10 cellular contexts compared by ENCODE assay signal in genomic region chr15:70584838-70585706, GRCh38.
DNase-seq lines count a peak whose midpoint lies in the region; ATAC-seq and TF ChIP-seq lines count a peak whose summit lies in the region.
"Had no signal": no experiment of that assay in that cellular context is flagged by ENCODE, and none has a peak within 500 bp of the region (broad histone marks: within the 10 kb centered on the region; RNA-seq: fewer than 3 reads in every experiment).

No MANE protein-coding gene starts in this region.

- peaks cover 0 to 35% (median 0%) of the 10 kb centered on the region in 4 donors for H3K27me3 ChIP-seq in esophagus muscularis mucosa

- intact Hi-C loops in activated CD8-positive, alpha-beta T cell treated with anti-CD3 and anti-CD28 coated beads for 36 hours (cut with micrococcal nuclease): no loop called here
- intact Hi-C loops in esophagus muscularis mucosa (cut with DNase I): no loop called here

- peak; percentile 70 for ATAC-seq in activated CD8-positive, alpha-beta T cell treated with anti-CD3 and anti-CD28 coated beads for 36 hours
- no peak for ATAC-seq in HG03039 (IDR thresholded peaks at IDR 0.05; ENCODE audit: unreplicated experiment)

- H3K27me3 Mint-ChIP-seq in activated CD8-positive, alpha-beta T cell treated with anti-CD3 and anti-CD28 coated beads for 36 hours: peaks cover 25% of the 10 kb centered on the region

- peak; percentile 70 for TF ChIP-seq CTCF in activated CD8-positive, alpha-beta T cell treated with anti-CD3 and anti-CD28 coated beads for 36 hours (IDR thresholded peaks at IDR 0.05)
- peak in 2 of 3 experiments; percentile 20 to 23 for TF ChIP-seq CTCF in esophagus muscularis mucosa (IDR thresholded peaks at IDR 0.05)

- H3K4me3 Mint-ChIP-seq in activated CD8-positive, alpha-beta T cell treated with anti-CD3 and anti-CD28 coated beads for 36 hours: peak overlapping the region; percentile 22
- H3K4me3 Mint-ChIP-seq: T-helper 1 cell treated with Interleukin-12 subunit alpha and Interleukin-12 subunit beta and Interleukin-4 antibody, amounts not matched to agents 30 μg/mL and 1 μg/mL, for 36 hours had no signal

- DNase-seq in NCI-H510A treated with DMSO at 0.1 percent for 48 hours (lab: John Stamatoyannopoulos, UW) (peak; percentile 14), NCI-H510A (lab: John Stamatoyannopoulos, UW) (no peak), esophagus muscularis mucosa (ENCODE audit: extremely low spot score) (no peak), retina (peak; percentile 86), NCI-H345 treated with DMSO at 0.1 percent for 48 hours (lab: John Stamatoyannopoulos, UW; ENCODE audit: unreplicated experiment) (no peak)
- DNase-seq in activated CD8-positive, alpha-beta T cell treated with anti-CD3 and anti-CD28 coated beads for 36 hours: peak; percentile 56
- DNase-seq in NK-92 treated with Interleukin-12 subunit alpha and Interleukin-12 subunit beta, amount 100 ng/mL, for 24 hours (lab: John Stamatoyannopoulos, UW): no peak

- POLR2A ChIA-PET in activated CD8-positive, alpha-beta T cell treated with anti-CD3 and anti-CD28 coated beads for 36 hours (lab: Charles Lee): interaction anchor here (0.7 to 1.4 kb wide), 2 partner anchors 13 to 50 kb away, joined by 4 to 5 read pairs; no protein-coding TSS in a partner anchor

- no peak overlapping the region for H3K27ac Mint-ChIP-seq in activated CD8-positive, alpha-beta T cell treated with anti-CD3 and anti-CD28 coated beads for 36 hours
- H3K27ac Mint-ChIP-seq: CD4-positive, CD25-positive, alpha-beta regulatory T cell; T-helper 1 cell treated with Interleukin-12 subunit alpha and Interleukin-12 subunit beta and Interleukin-4 antibody, amounts not matched to agents 30 μg/mL and 1 μg/mL, for 36 hours had no signal

- peaks cover 4 to 21% (median 9%) of the 10 kb centered on the region in 4 donors for H3K4me1 ChIP-seq in esophagus muscularis mucosa

- no peaks in the 10 kb centered on the region for H3K36me3 ChIP-seq in esophagus muscularis mucosa

- H3K9me3 ChIP-seq in esophagus muscularis mucosa: no peaks in the 10 kb centered on the region

- TF ChIP-seq EP300 in esophagus muscularis mucosa (IDR thresholded peaks at IDR 0.05): no peak

- WGBS in esophagus muscularis mucosa: 52% methylated on average over 32 of the region's 64 CpGs

- peak overlapping the region; percentile 3 to 29 (median 24) for H3K4me3 ChIP-seq in esophagus muscularis mucosa

- no peaks in the 10 kb centered on the region for H3K36me3 Mint-ChIP-seq in activated CD8-positive, alpha-beta T cell treated with anti-CD3 and anti-CD28 coated beads for 36 hours (ENCODE audit: low read depth)
- H3K36me3 Mint-ChIP-seq: CD4-positive, CD25-positive, alpha-beta regulatory T cell had no signal

- CTCF ChIA-PET in activated CD8-positive, alpha-beta T cell treated with anti-CD3 and anti-CD28 coated beads for 36 hours (lab: Charles Lee): interaction anchor here (0.6 to 2.8 kb wide), 17 partner anchors 9 to 149 kb away, joined by 3 to 15 read pairs (median 3); no protein-coding TSS in a partner anchor

- no peak overlapping the region for H3K27ac ChIP-seq in esophagus muscularis mucosa (replicated peaks in 1 of 4)

- peaks cover 15% of the 10 kb centered on the region for H3K4me1 Mint-ChIP-seq in activated CD8-positive, alpha-beta T cell treated with anti-CD3 and anti-CD28 coated beads for 36 hours (ENCODE audit: low read depth)

- TF ChIP-seq POLR2A in esophagus muscularis mucosa (IDR thresholded peaks at IDR 0.05; ENCODE audit: low read depth): no peak

- no peaks in the 10 kb centered on the region for H3K9me3 Mint-ChIP-seq in activated CD8-positive, alpha-beta T cell treated with anti-CD3 and anti-CD28 coated beads for 36 hours
- H3K9me3 Mint-ChIP-seq: T-helper 1 cell treated with Interleukin-12 subunit alpha and Interleukin-12 subunit beta and Interleukin-4 antibody, amounts not matched to agents 30 μg/mL and 1 μg/mL, for 36 hours had no signal

Comparison
In these comparisons a context has a peak if more than half of its experiments do, and no peak if none do; other contexts are left out.
1. DNase-seq: peak in NCI-H510A treated with DMSO at 0.1 percent for 48 hours (single experiment), activated CD8-positive, alpha-beta T cell treated with anti-CD3 and anti-CD28 coated beads for 36 hours (single experiment) and retina (single experiment); none in NCI-H510A (single experiment), esophagus muscularis mucosa (single experiment), NK-92 treated with Interleukin-12 subunit alpha and Interleukin-12 subunit beta, amount 100 ng/mL, for 24 hours (single experiment) and NCI-H345 treated with DMSO at 0.1 percent for 48 hours (single experiment).